ENCODE assay signal across 1 cellular context in the genomic region with DNA sequence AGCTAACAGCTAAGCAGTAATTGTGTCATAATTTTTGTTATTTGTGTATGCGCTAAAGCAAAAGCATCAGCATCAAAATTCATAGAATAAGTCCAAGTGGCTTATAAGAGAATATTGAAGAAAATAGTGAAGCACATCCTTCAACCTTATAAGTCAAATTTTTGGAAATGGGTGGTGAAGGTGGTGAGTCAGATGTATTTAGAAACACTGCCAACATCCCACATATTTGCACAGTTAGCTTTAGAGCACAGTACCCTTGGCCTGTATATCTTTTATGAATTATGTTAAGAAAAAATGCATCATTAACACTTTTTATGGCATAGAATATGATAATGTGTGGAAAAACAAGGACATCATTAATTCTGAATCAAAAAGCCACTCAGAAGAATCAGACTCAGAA.
TF ChIP-seq lines count a peak whose summit lies in the region.

No MANE protein-coding gene starts in this region.

TF ChIP-seq in K562, 482 proteins besides CTCF, POLR2A, EP300 and RAD21 (continued from another document):
- TF ChIP-seq NCOA6 (IDR thresholded peaks at IDR 0.05): no peak
- TF ChIP-seq MTA1 (IDR thresholded peaks at IDR 0.05; ENCODE audit: borderline replicate concordance): no peak
- TF ChIP-seq ZNF431 (CRISPR knock-in tag; IDR thresholded peaks at IDR 0.05): no peak
- no peak for TF ChIP-seq PRMT5 (CRISPR knock-in tag; IDR thresholded peaks at IDR 0.05)
- TF ChIP-seq SNIP1 (IDR thresholded peaks at IDR 0.05; ENCODE audit: low read depth): no peak
- no peak for TF ChIP-seq ZNF655 (CRISPR knock-in tag; IDR thresholded peaks at IDR 0.05)
- TF ChIP-seq ZNF316 (IDR thresholded peaks at IDR 0.05): peak; percentile 20; the same call in 1 of the 2 replicates
- no peak for TF ChIP-seq HMBOX1 (IDR thresholded peaks at IDR 0.05)
- TF ChIP-seq SETDB1 (IDR thresholded peaks at IDR 0.05; ENCODE audit: low read length): no peak
- no peak for TF ChIP-seq RUNX1 (IDR thresholded peaks at IDR 0.05; ENCODE audit: low read depth)
- no peak for TF ChIP-seq SP2 (IDR thresholded peaks at IDR 0.05; ENCODE audit: extremely low read depth, low read depth, low read length, poor library complexity, severe bottlenecking)
- no peak for TF ChIP-seq KLF13 (tag; IDR thresholded peaks at IDR 0.05; ENCODE audit: borderline replicate concordance, low read depth)
- no peak for TF ChIP-seq RBM22 (IDR thresholded peaks at IDR 0.05; ENCODE audit: low read depth, low read length, poor library complexity, severe bottlenecking)
- no peak for TF ChIP-seq RBM17 (IDR thresholded peaks at IDR 0.05; ENCODE audit: borderline replicate concordance, low read depth, low read length)
- no peak for TF ChIP-seq MBD1 (CRISPR knock-in tag; IDR thresholded peaks at IDR 0.05)
- no peak for TF ChIP-seq ZNF384 (IDR thresholded peaks at IDR 0.05; ENCODE audit: low read depth, low read length)
